In genomic region chr1:65113298-65113697, GRCh38 we compare ENCODE assay signal across 20 cellular contexts.
"Had no signal": no experiment of that assay in that cellular context is flagged by ENCODE, and none has a peak within 500 bp of the region (broad histone marks: within the 10 kb centered on the region; RNA-seq: fewer than 3 reads in every experiment).

No MANE protein-coding gene starts in this region.

- H3K9me3 ChIP-seq: heart right ventricle, mucosa of descending colon, neutrophil, sigmoid colon, stomach, thoracic aorta, transverse colon had no signal

- H3K36me3 ChIP-seq: heart right ventricle, neutrophil, sigmoid colon, stomach, thoracic aorta, transverse colon had no signal

- DNase-seq: cortex of kidney; dorsolateral prefrontal cortex; effector CD8-positive, alpha-beta T cell; heart right ventricle; islet precursor cell; mammary epithelial cell; mucosa of descending colon; naive thymus-derived CD8-positive, alpha-beta T cell; posterior cingulate gyrus; sigmoid colon; stimulated activated CD4-positive, alpha-beta T cell treated with anti-CD3 and anti-CD28 coated beads, Interleukin-12 subunit alpha, Interleukin-12 subunit beta, amount 100 ng/mL, for 4 hours; stimulated activated naive CD4-positive, alpha-beta T cell; stomach; substantia nigra; transverse colon had no signal

- ATAC-seq: esophagus mucosa; left lobe of liver; mucosa of descending colon; naive thymus-derived CD8-positive, alpha-beta T cell had no signal

- H3K4me3 ChIP-seq: heart right ventricle, mucosa of descending colon, sigmoid colon, skin epidermis, stomach, transverse colon had no signal

- H3K27ac ChIP-seq: neutrophil, stomach had no signal

- H3K27me3 ChIP-seq: heart right ventricle, neutrophil, sigmoid colon, stomach, transverse colon had no signal
